ENCODE assay signal across 22 cellular contexts in genomic region chr10:111801841-111802240, GRCh38.
A peak's percentile ranks its signal among the peaks of the same experiment; 100 is the strongest.
DNase-seq lines count a peak whose midpoint lies in the region; ATAC-seq and TF ChIP-seq lines count a peak whose summit lies in the region.
"Had no signal": no experiment of that assay in that cellular context is flagged by ENCODE, and none has a peak within 500 bp of the region (broad histone marks: within the 10 kb centered on the region; RNA-seq: fewer than 3 reads in every experiment).

No MANE protein-coding gene starts in this region.

- no peaks in the 10 kb centered on the region for H3K79me2 ChIP-seq in mesendoderm (ENCODE audit: control insufficient read depth, insufficient read depth, low read length)

- H3K27ac ChIP-seq in endodermal cell (ENCODE audit: low read depth, low read length) (no peak overlapping the region), mesendoderm (ENCODE audit: low read depth, low read length) (peak overlapping the region; percentile 24)
- H3K27ac ChIP-seq: A549; BLaER1 treated with 17β-estradiol and CSF1 and Interleukin-3, amounts not matched to agents 10 nM and 100 nM had no signal

- ATAC-seq in GM19467 (IDR thresholded peaks at IDR 0.05; ENCODE audit: unreplicated experiment) (no peak), esophagus mucosa (no peak)
- ATAC-seq: A549 had no signal

- H3K4me3 Mint-ChIP-seq in endodermal cell (no peak overlapping the region), Caco-2 (ENCODE audit: unreplicated experiment) (no peak overlapping the region)
- H3K4me3 Mint-ChIP-seq: CD14-positive monocyte; CD4-positive, alpha-beta T cell; CD8-positive, alpha-beta memory T cell; HFFc6 had no signal

- BruUV-seq in Caco-2 (replicated peaks; lab: Mats Ljungman, UMichigan) = no TSS peak

- POLR2A ChIA-PET in Caco-2 (lab: Charles Lee) = no interaction called here

- H4K8ac ChIP-seq in mesendoderm (ENCODE audit: low read depth, low read length) = no peak overlapping the region

- H3K4ac ChIP-seq in mesendoderm (ENCODE audit: low read depth, low read length) = no peak overlapping the region

- H2BK120ac ChIP-seq in mesendoderm (ENCODE audit: low read depth, low read length) = no peak overlapping the region

- intact Hi-C loops in Caco-2 (cut with micrococcal nuclease; ENCODE audit: unreplicated experiment) = no loop called here

- H3K27me3 ChIP-seq in NT2/D1 (ENCODE audit: insufficient read depth, insufficient read length) (no peaks in the 10 kb centered on the region), endodermal cell (ENCODE audit: control insufficient read depth, insufficient read depth, low read length, poor library complexity, severe bottlenecking) (no peaks in the 10 kb centered on the region), mesendoderm (ENCODE audit: insufficient read depth, low read length, poor library complexity) (no peaks in the 10 kb centered on the region), Caco-2 (replicated peaks; ENCODE audit: control insufficient read depth, insufficient read depth, low read length) (no peaks in the 10 kb centered on the region)
- H3K27me3 ChIP-seq: BE2C; BLaER1 treated with 17β-estradiol and CSF1 and Interleukin-3, amounts not matched to agents 10 nM and 100 nM had no signal

- H3K56ac ChIP-seq in mesendoderm (ENCODE audit: low read length) = no peak overlapping the region

- peak overlapping the region; percentile 51 for H3K18ac ChIP-seq in mesendoderm (ENCODE audit: low read length)

- no peaks in the 10 kb centered on the region for H3K36me3 Mint-ChIP-seq in endodermal cell (ENCODE audit: low read depth)
- H3K36me3 Mint-ChIP-seq in Caco-2 (ENCODE audit: insufficient read depth, unreplicated experiment) = no peaks in the 10 kb centered on the region
- H3K36me3 Mint-ChIP-seq: CD14-positive monocyte; CD8-positive, alpha-beta memory T cell had no signal

- peaks cover 5% of the 10 kb centered on the region for H3K9me3 Mint-ChIP-seq in endodermal cell
- no peaks in the 10 kb centered on the region for H3K9me3 Mint-ChIP-seq in Caco-2 (ENCODE audit: unreplicated experiment)
- H3K9me3 Mint-ChIP-seq: CD8-positive, alpha-beta memory T cell had no signal

- H2BK5ac ChIP-seq in mesendoderm (ENCODE audit: low read length) = no peak overlapping the region

- no peaks in the 10 kb centered on the region for H3K27me3 Mint-ChIP-seq in endodermal cell (ENCODE audit: insufficient read depth)
- peaks cover 13% of the 10 kb centered on the region for H3K27me3 Mint-ChIP-seq in Caco-2 (ENCODE audit: insufficient read depth, unreplicated experiment)
- H3K27me3 Mint-ChIP-seq: CD4-positive, alpha-beta T cell; CD8-positive, alpha-beta memory T cell had no signal

- DNase-seq in NT2/D1 (ENCODE audit: low read depth, low spot score) (peak; percentile 6), endodermal cell (no peak), mesendoderm (peak; percentile 85), Caco-2 (no peak), NCI-H2107 (lab: John Stamatoyannopoulos, UW) (no peak)
- DNase-seq: 8988T; ACHN; AML-193; BE2C; Calu3; CD4-positive, alpha-beta T cell; CD8-positive, alpha-beta memory T cell; DMS53; DMS79 treated with DMSO at 0.1 percent for 48 hours; GOT3; HFFc6 had no signal

- no peaks in the 10 kb centered on the region for H3K4me1 ChIP-seq in NT2/D1 (ENCODE audit: insufficient read depth, insufficient read length)
- no peaks in the 10 kb centered on the region for H3K4me1 ChIP-seq in endodermal cell (ENCODE audit: control insufficient read depth, insufficient read depth, low read length)
- H3K4me1 ChIP-seq in mesendoderm (ENCODE audit: control insufficient read depth, low read depth, low read length) = no peaks in the 10 kb centered on the region
- no peaks in the 10 kb centered on the region for H3K4me1 ChIP-seq in Caco-2
- H3K4me1 ChIP-seq: A549; BE2C; BLaER1 treated with 17β-estradiol and CSF1 and Interleukin-3, amounts not matched to agents 10 nM and 100 nM; HAP-1 had no signal

- CTCF ChIA-PET in Caco-2 (lab: Charles Lee) = no interaction called here

- H3K4me2 ChIP-seq in mesendoderm (ENCODE audit: low read length) = no peak overlapping the region
- H3K4me2 ChIP-seq: A549; BLaER1 treated with 17β-estradiol and CSF1 and Interleukin-3, amounts not matched to agents 10 nM and 100 nM had no signal

- no peak for TF ChIP-seq CTCF in endodermal cell (conservative IDR thresholded peaks at IDR 0.05)
- no peak for TF ChIP-seq CTCF in Caco-2 (IDR thresholded peaks at IDR 0.05; ENCODE audit: insufficient read depth in 1 of 2, low read depth in 1 of 2, low read length in 1 of 2, severe bottlenecking in 1 of 2, unreplicated experiment in 1 of 2)

- H3K9ac ChIP-seq in NT2/D1 (ENCODE audit: insufficient read length, low read depth) (no peak overlapping the region), endodermal cell (ENCODE audit: extremely low read depth, low read length, poor library complexity, severe bottlenecking) (no peak overlapping the region), mesendoderm (ENCODE audit: low read length) (no peak overlapping the region)
- H3K9ac ChIP-seq: BLaER1 treated with 17β-estradiol and CSF1 and Interleukin-3, amounts not matched to agents 10 nM and 100 nM had no signal

- H4K5ac ChIP-seq in mesendoderm (ENCODE audit: low read length) = no peak overlapping the region

- H3K79me1 ChIP-seq in mesendoderm (ENCODE audit: low read length) = no peaks in the 10 kb centered on the region

- H3K9me3 ChIP-seq in NT2/D1 (ENCODE audit: insufficient read depth, low read length) = no peaks in the 10 kb centered on the region
- no peaks in the 10 kb centered on the region for H3K9me3 ChIP-seq in endodermal cell (ENCODE audit: control insufficient read depth, low read length)
- H3K9me3 ChIP-seq in Caco-2 = no peaks in the 10 kb centered on the region
- H3K9me3 ChIP-seq: A549, BE2C, HAP-1 had no signal

- H3K27ac Mint-ChIP-seq in endodermal cell (peak overlapping the region; percentile 7), Caco-2 (ENCODE audit: unreplicated experiment) (no peak overlapping the region)
- H3K27ac Mint-ChIP-seq: CD14-positive monocyte; CD4-positive, alpha-beta T cell; HFFc6 had no signal

- no peaks in the 10 kb centered on the region for H3K36me3 ChIP-seq in NT2/D1 (ENCODE audit: insufficient read depth, insufficient read length, low read length)
- H3K36me3 ChIP-seq in endodermal cell (ENCODE audit: control insufficient read depth, insufficient read depth, low read length) = no peaks in the 10 kb centered on the region
- no peaks in the 10 kb centered on the region for H3K36me3 ChIP-seq in mesendoderm (ENCODE audit: control insufficient read depth, insufficient read depth, low read length)
- H3K36me3 ChIP-seq in Caco-2 (ENCODE audit: control insufficient read depth, insufficient read depth, low read length) = no peaks in the 10 kb centered on the region
- H3K36me3 ChIP-seq: BE2C; BLaER1 treated with 17β-estradiol and CSF1 and Interleukin-3, amounts not matched to agents 10 nM and 100 nM; HAP-1 had no signal

- H2AK5ac ChIP-seq in mesendoderm (ENCODE audit: low read length) = no peak overlapping the region

- H3K23ac ChIP-seq in mesendoderm (ENCODE audit: low read length) = no peak overlapping the region

- H3K4me3 ChIP-seq in NT2/D1 (ENCODE audit: insufficient read length, low read depth) (no peak overlapping the region), endodermal cell (ENCODE audit: low read length) (peak overlapping the region; percentile 47), mesendoderm (ENCODE audit: low read length) (no peak overlapping the region), Caco-2 (ENCODE audit: low read depth, low read length) (no peak overlapping the region)
- H3K4me3 ChIP-seq: A549; BLaER1 treated with 17β-estradiol and CSF1 and Interleukin-3, amounts not matched to agents 10 nM and 100 nM; HAP-1 had no signal

- H2BK15ac ChIP-seq in mesendoderm (replicated peaks; ENCODE audit: low read depth) = peak overlapping the region; percentile 48

- WGBS in endodermal cell (ENCODE audit: insufficient coverage in 1 of 2, insufficient read length in 1 of 2), 2 experiments = 76 to 88% methylated on average over 2 of the region's 2 CpGs
- no CpG with 5 or more reads among the region's 2 CpGs for WGBS in mesendoderm (ENCODE audit: extremely low coverage, insufficient coverage, low lambda C conversion rate)

- peaks cover 19% of the 10 kb centered on the region for H3K4me1 Mint-ChIP-seq in endodermal cell
- H3K4me1 Mint-ChIP-seq in Caco-2 (ENCODE audit: low read depth, unreplicated experiment) = no peaks in the 10 kb centered on the region
- H3K4me1 Mint-ChIP-seq: CD14-positive monocyte; CD8-positive, alpha-beta memory T cell had no signal

Comparison
In these comparisons a context has a peak if more than half of its experiments do, and no peak if none do; other contexts are left out.
1. DNase-seq: peak in NT2/D1 (single experiment) and mesendoderm (single experiment); none in endodermal cell (single experiment), Caco-2 (0 of 2) and NCI-H2107 (single experiment).